23 cellular contexts compared by ENCODE assay signal in the genomic region with DNA sequence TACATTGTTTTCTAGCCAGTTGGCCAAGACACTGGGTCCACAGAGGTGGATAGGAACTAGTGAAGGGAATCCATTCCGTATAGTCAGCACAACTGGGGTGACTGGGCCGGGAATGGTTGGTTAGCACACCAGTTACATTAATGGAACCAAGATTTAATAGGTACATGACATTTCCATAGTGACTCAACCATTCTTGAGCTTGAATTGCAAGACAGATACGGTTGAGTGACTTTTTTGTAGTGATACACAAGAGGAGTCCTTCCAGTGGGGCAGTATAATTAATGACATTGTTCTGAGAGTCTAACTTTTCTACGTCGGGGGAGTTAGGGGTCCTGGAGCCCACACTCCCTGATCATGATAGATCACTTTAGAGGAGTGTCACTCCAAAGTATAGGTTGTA.
"Had no signal": no experiment of that assay in that cellular context is flagged by ENCODE, and none has a peak within 500 bp of the region (broad histone marks: within the 10 kb centered on the region; RNA-seq: fewer than 3 reads in every experiment).

No MANE protein-coding gene starts in this region.

- H3K4me1 ChIP-seq: gastroesophageal sphincter, heart right ventricle, left lung, pancreas, suprapubic skin, vagina had no signal

- H3K27me3 ChIP-seq: gastroesophageal sphincter, heart right ventricle, left lung, neutrophil, pancreas, right lobe of liver, suprapubic skin, transverse colon, vagina had no signal

- H3K9me3 ChIP-seq: gastroesophageal sphincter, heart right ventricle, left lung, mucosa of descending colon, neutrophil, pancreas, right lobe of liver, suprapubic skin, transverse colon, vagina had no signal

- ATAC-seq: effector memory CD8-positive, alpha-beta T cell; gastroesophageal sphincter; heart right ventricle; left lung; mucosa of descending colon; natural killer cell treated with Interleukin-12 subunit alpha and Interleukin-12 subunit beta and Interleukin-15 and Interleukin-18, amount 100 ng/mL, for 72 hours; pancreas; right lobe of liver; stimulated activated naive CD8-positive, alpha-beta T cell treated with anti-CD3 and anti-CD28 coated beads, Interleukin-15, amount 100 ng/mL, for 72 hours had no signal

- H3K4me3 ChIP-seq: gastroesophageal sphincter, heart right ventricle, left lung, mucosa of descending colon, pancreas, right lobe of liver, suprapubic skin, transverse colon, vagina had no signal

- H3K27ac ChIP-seq: gastroesophageal sphincter, heart right ventricle, left lung, neutrophil, pancreas, right lobe of liver, suprapubic skin, transverse colon, vagina had no signal

- H3K36me3 ChIP-seq: gastroesophageal sphincter, heart right ventricle, left lung, neutrophil, pancreas, right lobe of liver, suprapubic skin, transverse colon, vagina had no signal

- DNase-seq: cortex of kidney; effector memory CD8-positive, alpha-beta T cell; glutamatergic neuron; heart right ventricle; hippocampal formation; left lung; mesenchymal stem cell; mucosa of descending colon; naive B cell; pancreas; right lobe of liver; small intestine; stimulated activated CD4-positive, alpha-beta T cell treated with anti-CD3 and anti-CD28 coated beads, Interleukin-1b, Interleukin-23, amount 100 ng/mL, for 48 hours; stimulated activated CD4-positive, alpha-beta T cell treated with anti-CD3 and anti-CD28 coated beads, Interleukin-4, amount 100 ng/mL, for 1 hour; stimulated activated CD8-positive, alpha-beta memory T cell treated with anti-CD3 and anti-CD28 coated beads, Interleukin-4, amount 100 ng/mL, for 48 hours; stimulated activated naive CD4-positive, alpha-beta T cell; stimulated activated naive CD8-positive, alpha-beta T cell treated with anti-CD3 and anti-CD28 coated beads, Interleukin-15, amount 100 ng/mL, for 72 hours; transverse colon had no signal
